Comparison of ENCODE assay signal across 8 cellular contexts in genomic region chr7:150220673-150221181, GRCh38.
A peak's percentile ranks its signal among the peaks of the same experiment; 100 is the strongest.
DNase-seq lines count a peak whose midpoint lies in the region; ATAC-seq and TF ChIP-seq lines count a peak whose summit lies in the region.
"Not testable (repeated sequence)": the region's sequence is repeated elsewhere in the genome, so short reads cannot be mapped to it uniquely, and the experiment has no call there.

No MANE protein-coding gene starts in this region.

- H3K4me3 Mint-ChIP-seq in activated naive CD8-positive, alpha-beta T cell treated with anti-CD3 and anti-CD28 coated beads for 36 hours, result not testable (repeated sequence)

- H3K9ac ChIP-seq in iPS-18a (ENCODE audit: low read length), result not testable (repeated sequence)

- H3K36me3 Mint-ChIP-seq in activated naive CD8-positive, alpha-beta T cell treated with anti-CD3 and anti-CD28 coated beads for 36 hours, result not testable (repeated sequence)

- ATAC-seq in esophagus mucosa (peak; percentile 45), mucosa of descending colon (peak; percentile 64)

- H3K9me3 ChIP-seq in iPS-18a (ENCODE audit: control insufficient read depth, low read depth, low read length); mucosa of descending colon; sigmoid colon: not testable (repeated sequence)

- H3K27me3 Mint-ChIP-seq in activated naive CD8-positive, alpha-beta T cell treated with anti-CD3 and anti-CD28 coated beads for 36 hours, result peaks cover 38% of the 10 kb centered on the region

- TF ChIP-seq POLR2A in sigmoid colon (IDR thresholded peaks at IDR 0.05), result not testable (repeated sequence)

- H3K4me1 ChIP-seq in iPS-18a (ENCODE audit: control insufficient read depth, low read depth, low read length); mucosa of descending colon (ENCODE audit: low read depth); sigmoid colon: not testable (repeated sequence)

- WGBS in sigmoid colon, 2 donors, result 6 to 13% methylated on average over 37 to 38 of the region's 38 CpGs

- H3K36me3 ChIP-seq in iPS-18a (ENCODE audit: control insufficient read depth, low read depth, low read length); mucosa of descending colon (ENCODE audit: low read depth); sigmoid colon: not testable (repeated sequence)

- DNase-seq in Ammon's horn (ENCODE audit: low spot score) (peak; percentile 7), NCI-H1092 treated with DMSO at 0.1 percent for 48 hours (lab: John Stamatoyannopoulos, UW) (peak; percentile 22), NCI-H526 (lab: John Stamatoyannopoulos, UW) (peak; percentile 22 to 75), sigmoid colon (peak; percentile 66)
- peak; percentile 17 for DNase-seq in activated naive CD8-positive, alpha-beta T cell treated with anti-CD3 and anti-CD28 coated beads for 36 hours
- DNase-seq in mucosa of descending colon, result not testable (repeated sequence)

- H3K9me3 Mint-ChIP-seq in activated naive CD8-positive, alpha-beta T cell treated with anti-CD3 and anti-CD28 coated beads for 36 hours, result not testable (repeated sequence)

- not testable (repeated sequence) for TF ChIP-seq CTCF in mucosa of descending colon (IDR thresholded peaks at IDR 0.05); sigmoid colon (IDR thresholded peaks at IDR 0.05)

- TF ChIP-seq EP300 in sigmoid colon (IDR thresholded peaks at IDR 0.05), result not testable (repeated sequence)

- peak overlapping the region; percentile 47 for H3K4me3 ChIP-seq in iPS-18a (ENCODE audit: low read length)
- H3K4me3 ChIP-seq in mucosa of descending colon, result not testable (repeated sequence)
- H3K4me3 ChIP-seq in sigmoid colon, result peak overlapping the region in 3 of 4 donors; percentile 31 to 36 (median 36)

- not testable (repeated sequence) for H3K27ac ChIP-seq in iPS-18a (ENCODE audit: low read length)
- H3K27ac ChIP-seq in sigmoid colon, result peak overlapping the region in 1 of 4 donors; percentile 44

- intact Hi-C loops in mucosa of descending colon (cut with DNase I, micrococcal nuclease); sigmoid colon (cut with DNase I): not testable (repeated sequence)

- H3K4me1 Mint-ChIP-seq in activated naive CD8-positive, alpha-beta T cell treated with anti-CD3 and anti-CD28 coated beads for 36 hours, result not testable (repeated sequence)

- peaks cover 40% of the 10 kb centered on the region for H3K27me3 ChIP-seq in iPS-18a (ENCODE audit: control insufficient read depth, insufficient read depth, low read length)
- H3K27me3 ChIP-seq in sigmoid colon, result not testable (repeated sequence)

- H3K27ac Mint-ChIP-seq in activated naive CD8-positive, alpha-beta T cell treated with anti-CD3 and anti-CD28 coated beads for 36 hours, result not testable (repeated sequence)
